In the genomic region with DNA sequence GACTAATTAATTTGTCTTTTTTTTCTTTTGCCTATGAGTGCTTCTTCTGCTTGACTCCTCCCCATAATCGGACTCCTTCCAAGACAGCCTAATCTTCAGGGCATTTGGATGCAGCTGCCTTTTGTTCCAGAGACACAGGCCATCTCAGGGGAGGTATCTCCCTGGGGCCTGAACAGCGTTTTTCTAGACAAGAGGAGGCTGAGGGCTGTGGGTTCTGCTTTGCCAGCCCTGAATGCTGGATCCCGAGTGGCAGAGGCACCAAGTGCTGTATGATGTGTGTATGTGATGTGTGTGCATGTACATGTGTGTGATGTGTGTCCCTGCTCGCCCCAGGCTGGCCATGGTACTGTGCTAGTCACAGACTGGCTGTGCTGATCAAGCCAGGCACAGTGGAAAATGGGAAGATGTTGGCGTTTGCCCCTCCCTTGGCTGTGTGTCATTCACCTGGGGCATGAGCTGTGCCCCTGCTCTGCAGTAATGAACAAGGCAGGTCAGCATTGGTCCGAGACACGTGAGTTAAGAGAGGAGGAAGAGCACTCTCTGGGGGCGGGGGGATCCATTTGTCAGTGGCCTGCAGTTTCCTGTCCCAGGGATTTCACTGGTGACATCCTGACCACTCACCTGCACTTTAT, we compare ENCODE assay signal across 10 cellular contexts.
A peak's percentile ranks its signal among the peaks of the same experiment; 100 is the strongest.
DNase-seq lines count a peak whose midpoint lies in the region; ATAC-seq and TF ChIP-seq lines count a peak whose summit lies in the region.
"Had no signal": no experiment of that assay in that cellular context is flagged by ENCODE, and none has a peak within 500 bp of the region (broad histone marks: within the 10 kb centered on the region; RNA-seq: fewer than 3 reads in every experiment).

No MANE protein-coding gene starts in this region.

- no peaks in the 10 kb centered on the region for H3K27me3 Mint-ChIP-seq in activated CD4-positive, alpha-beta T cell treated with anti-CD3 and anti-CD28 coated beads, Interleukin-2, amount 10 ng/mL, durations not matched to agents 7 days and 5 days

- H3K4me1 ChIP-seq in skeletal muscle satellite cell (ENCODE audit: control insufficient read depth, insufficient read depth, low read length) = peaks cover 74% of the 10 kb centered on the region

- H3K27ac Mint-ChIP-seq in activated CD4-positive, alpha-beta T cell treated with anti-CD3 and anti-CD28 coated beads, Interleukin-2, amount 10 ng/mL, durations not matched to agents 7 days and 5 days = peak overlapping the region; percentile 74

- POLR2A ChIA-PET in activated CD4-positive, alpha-beta T cell treated with anti-CD3 and anti-CD28 coated beads, Interleukin-2, amount 10 ng/mL, durations not matched to agents 7 days and 5 days (lab: Charles Lee) = no interaction called here

- peaks cover 48% of the 10 kb centered on the region for H3K4me1 Mint-ChIP-seq in activated CD4-positive, alpha-beta T cell treated with anti-CD3 and anti-CD28 coated beads, Interleukin-2, amount 10 ng/mL, durations not matched to agents 7 days and 5 days

- no peak overlapping the region for H3K4me3 Mint-ChIP-seq in activated CD4-positive, alpha-beta T cell treated with anti-CD3 and anti-CD28 coated beads, Interleukin-2, amount 10 ng/mL, durations not matched to agents 7 days and 5 days

- H3K9ac ChIP-seq in skeletal muscle satellite cell (ENCODE audit: low read depth, low read length) = peak overlapping the region; percentile 83

- peaks cover 10% of the 10 kb centered on the region for H3K36me3 ChIP-seq in skeletal muscle satellite cell (ENCODE audit: insufficient read depth, low read length)
- H3K36me3 ChIP-seq: ovary had no signal

- no peaks in the 10 kb centered on the region for H3K9me3 ChIP-seq in skeletal muscle satellite cell (replicated peaks; ENCODE audit: low read length)
- H3K9me3 ChIP-seq: ovary had no signal

- H3K9me3 Mint-ChIP-seq in activated CD4-positive, alpha-beta T cell treated with anti-CD3 and anti-CD28 coated beads, Interleukin-2, amount 10 ng/mL, durations not matched to agents 7 days and 5 days = no peaks in the 10 kb centered on the region

- CTCF ChIA-PET in activated CD4-positive, alpha-beta T cell treated with anti-CD3 and anti-CD28 coated beads, Interleukin-2, amount 10 ng/mL, durations not matched to agents 7 days and 5 days (lab: Charles Lee) = interaction anchor here (0.9 to 1.0 kb wide), 2 partner anchors 27 to 285 kb away, joined by 3 to 4 read pairs; no protein-coding TSS in a partner anchor

- H3K4me3 ChIP-seq in coronary artery (no peak overlapping the region), skeletal muscle satellite cell (ENCODE audit: low read length) (peak overlapping the region; percentile 58)
- H3K4me3 ChIP-seq: ovary had no signal

- DNase-seq in activated CD4-positive, alpha-beta T cell treated with anti-CD3 and anti-CD28 coated beads, Interleukin-2, amount 10 ng/mL, durations not matched to agents 7 days and 5 days = no peak
- no peak for DNase-seq in activated CD4-positive, alpha-beta T cell treated with anti-CD3 and anti-CD28 coated beads for 4 hours
- DNase-seq in LHCN-M2 (ENCODE audit: low read depth) (peak; percentile 58), coronary artery (ENCODE audit: low spot score) (peak; percentile 57), GDM1 (lab: John Stamatoyannopoulos, UW) (no peak), cerebellum (ENCODE audit: low spot score) (no peak)
- DNase-seq: NCI-H2029, ovary had no signal

- peaks cover 6% of the 10 kb centered on the region for H3K36me3 Mint-ChIP-seq in activated CD4-positive, alpha-beta T cell treated with anti-CD3 and anti-CD28 coated beads, Interleukin-2, amount 10 ng/mL, durations not matched to agents 7 days and 5 days (ENCODE audit: low read depth)

- H3K4me2 ChIP-seq in skeletal muscle satellite cell (ENCODE audit: low read length) = peak overlapping the region; percentile 73

- ATAC-seq in HG03175 (IDR thresholded peaks at IDR 0.05; ENCODE audit: unreplicated experiment) = no peak

- no peak for TF ChIP-seq CTCF in coronary artery (IDR thresholded peaks at IDR 0.05)

- no peaks in the 10 kb centered on the region for H3K27me3 ChIP-seq in skeletal muscle satellite cell (ENCODE audit: control insufficient read depth, insufficient read depth, low read length)
- H3K27me3 ChIP-seq: ovary had no signal

- no peak overlapping the region for H3K27ac ChIP-seq in coronary artery
- H3K27ac ChIP-seq: ovary had no signal

Comparison
In these comparisons a context has a peak if more than half of its experiments do, and no peak if none do; other contexts are left out.
1. DNase-seq: peak in LHCN-M2 (single experiment) and coronary artery (single experiment); none in activated CD4-positive, alpha-beta T cell treated with anti-CD3 and anti-CD28 coated beads, Interleukin-2, amount 10 ng/mL, durations not matched to agents 7 days and 5 days (single experiment), activated CD4-positive, alpha-beta T cell treated with anti-CD3 and anti-CD28 coated beads for 4 hours (0 of 2), GDM1 (single experiment) and cerebellum (single experiment).